23 cellular contexts compared by ENCODE assay signal in genomic region chr19:292281-292884, GRCh38. TPM values are rescaled to one million over a fixed set of nuclear protein-coding genes. Genes with fewer than 3 reads are reported as not detected.
DNase-seq lines count a peak whose midpoint lies in the region; ATAC-seq and TF ChIP-seq lines count a peak whose summit lies in the region.
"Had no signal": no experiment of that assay in that cellular context is flagged by ENCODE, and none has a peak within 500 bp of the region (broad histone marks: within the 10 kb centered on the region; RNA-seq: fewer than 3 reads in every experiment).

No MANE protein-coding gene starts in this region.

- H3K27me3 Mint-ChIP-seq in Caco-2 (ENCODE audit: insufficient read depth, unreplicated experiment): no peaks in the 10 kb centered on the region
- H3K27me3 Mint-ChIP-seq in IgD-negative memory B cell: peaks cover 44% of the 10 kb centered on the region
- H3K27me3 Mint-ChIP-seq in endodermal cell (ENCODE audit: insufficient read depth): peaks cover 33% of the 10 kb centered on the region
- H3K27me3 Mint-ChIP-seq in activated CD8-positive, alpha-beta T cell treated with anti-CD3 and anti-CD28 coated beads for 36 hours: peaks cover 52% of the 10 kb centered on the region
- peaks cover 39% of the 10 kb centered on the region for H3K27me3 Mint-ChIP-seq in activated CD8-positive, alpha-beta T cell treated with anti-CD3 and anti-CD28 coated beads, Interleukin-2, amount 10 ng/mL, durations not matched to agents 7 days and 5 days (ENCODE audit: low read depth)

- WGBS in endodermal cell (ENCODE audit: insufficient coverage in 1 of 2, insufficient read length in 1 of 2), 2 experiments: 93 to 96% methylated on average over 5 to 15 of the region's 15 CpGs

- H3K4me1 Mint-ChIP-seq in Caco-2 (ENCODE audit: low read depth, unreplicated experiment) (no peaks in the 10 kb centered on the region), IgD-negative memory B cell (peaks cover 0 to 10% (median 1%) of the 10 kb centered on the region in 3 donors), endodermal cell (peaks cover 35% of the 10 kb centered on the region)
- H3K4me1 Mint-ChIP-seq in activated CD8-positive, alpha-beta T cell treated with anti-CD3 and anti-CD28 coated beads for 36 hours (ENCODE audit: low read depth): peaks cover 13% of the 10 kb centered on the region
- H3K4me1 Mint-ChIP-seq in activated CD8-positive, alpha-beta T cell treated with anti-CD3 and anti-CD28 coated beads, Interleukin-2, amount 10 ng/mL, durations not matched to agents 7 days and 5 days (ENCODE audit: low read depth): peaks cover 2% of the 10 kb centered on the region

- POLR2A ChIA-PET in Caco-2 (lab: Charles Lee): no interaction called here
- POLR2A ChIA-PET in activated CD8-positive, alpha-beta T cell treated with anti-CD3 and anti-CD28 coated beads for 36 hours (lab: Charles Lee): no interaction called here
- POLR2A ChIA-PET in activated CD8-positive, alpha-beta T cell treated with anti-CD3 and anti-CD28 coated beads, Interleukin-2, amount 10 ng/mL, durations not matched to agents 7 days and 5 days (lab: Charles Lee): interaction anchor here (0.5 kb wide), 1 partner anchor 920 kb away, joined by 3 read pairs; no protein-coding TSS in a partner anchor

- TF ChIP-seq CTCF in Caco-2 (IDR thresholded peaks at IDR 0.05; ENCODE audit: insufficient read depth in 1 of 2, low read depth in 1 of 2, low read length in 1 of 2, severe bottlenecking in 1 of 2, unreplicated experiment in 1 of 2) (no peak), endodermal cell (conservative IDR thresholded peaks at IDR 0.05) (no peak)
- TF ChIP-seq CTCF in activated CD8-positive, alpha-beta T cell treated with anti-CD3 and anti-CD28 coated beads for 36 hours (IDR thresholded peaks at IDR 0.05): no peak

- no peak overlapping the region for H3K4me3 ChIP-seq in Caco-2 (ENCODE audit: low read depth, low read length)
- H3K4me3 ChIP-seq in endodermal cell (ENCODE audit: low read length): no peak overlapping the region
- H3K4me3 ChIP-seq: GM23248, thoracic aorta had no signal

- no peaks in the 10 kb centered on the region for H3K36me3 ChIP-seq in Caco-2 (ENCODE audit: control insufficient read depth, insufficient read depth, low read length)
- H3K36me3 ChIP-seq in endodermal cell (ENCODE audit: control insufficient read depth, insufficient read depth, low read length): no peaks in the 10 kb centered on the region
- H3K36me3 ChIP-seq: thoracic aorta had no signal

- H3K36me3 Mint-ChIP-seq in Caco-2 (ENCODE audit: insufficient read depth, unreplicated experiment) (peaks cover 13% of the 10 kb centered on the region), IgD-negative memory B cell (no peaks in the 10 kb centered on the region), endodermal cell (ENCODE audit: low read depth) (peaks cover 5% of the 10 kb centered on the region)
- no peaks in the 10 kb centered on the region for H3K36me3 Mint-ChIP-seq in activated CD8-positive, alpha-beta T cell treated with anti-CD3 and anti-CD28 coated beads for 36 hours (ENCODE audit: low read depth)
- no peaks in the 10 kb centered on the region for H3K36me3 Mint-ChIP-seq in activated CD8-positive, alpha-beta T cell treated with anti-CD3 and anti-CD28 coated beads, Interleukin-2, amount 10 ng/mL, durations not matched to agents 7 days and 5 days (ENCODE audit: low read depth)
- H3K36me3 Mint-ChIP-seq: activated naive CD8-positive, alpha-beta T cell treated with anti-CD3 and anti-CD28 coated beads for 36 hours; CD4-positive, CD25-positive, alpha-beta regulatory T cell; memory B cell; stimulated activated naive B cell treated with anti-CD40 and anti-IgM and Interleukin-4, amounts not matched to agents 10 μg/mL and 1 μg/mL and 100 μg/mL, for 72 hours had no signal

- H3K27me3 ChIP-seq in Caco-2 (replicated peaks; ENCODE audit: control insufficient read depth, insufficient read depth, low read length): no peaks in the 10 kb centered on the region
- peaks cover 9% of the 10 kb centered on the region for H3K27me3 ChIP-seq in endodermal cell (ENCODE audit: control insufficient read depth, insufficient read depth, low read length, poor library complexity, severe bottlenecking)

- peaks cover 34% of the 10 kb centered on the region for H3K4me1 ChIP-seq in Caco-2
- peaks cover 7% of the 10 kb centered on the region for H3K4me1 ChIP-seq in endodermal cell (ENCODE audit: control insufficient read depth, insufficient read depth, low read length)

- no peak overlapping the region for H3K9ac ChIP-seq in endodermal cell (ENCODE audit: extremely low read depth, low read length, poor library complexity, severe bottlenecking)
- H3K9ac ChIP-seq: GM23248 had no signal

- H3K9me3 Mint-ChIP-seq in Caco-2 (ENCODE audit: unreplicated experiment) (no peaks in the 10 kb centered on the region), IgD-negative memory B cell (no peaks in the 10 kb centered on the region), endodermal cell (no peaks in the 10 kb centered on the region)
- no peaks in the 10 kb centered on the region for H3K9me3 Mint-ChIP-seq in activated CD8-positive, alpha-beta T cell treated with anti-CD3 and anti-CD28 coated beads for 36 hours
- no peaks in the 10 kb centered on the region for H3K9me3 Mint-ChIP-seq in activated CD8-positive, alpha-beta T cell treated with anti-CD3 and anti-CD28 coated beads, Interleukin-2, amount 10 ng/mL, durations not matched to agents 7 days and 5 days (ENCODE audit: insufficient read depth)
- H3K9me3 Mint-ChIP-seq: activated naive CD8-positive, alpha-beta T cell treated with anti-CD3 and anti-CD28 coated beads for 36 hours; memory B cell; stimulated activated naive B cell treated with anti-CD40 and anti-IgM and Interleukin-4, amounts not matched to agents 10 μg/mL and 1 μg/mL and 100 μg/mL, for 72 hours had no signal

- H3K27ac ChIP-seq in endodermal cell (ENCODE audit: low read depth, low read length): no peak overlapping the region
- H3K27ac ChIP-seq: GM23248, SK-N-MC, thoracic aorta, VCaP had no signal

- H3K9me3 ChIP-seq in Caco-2 (no peaks in the 10 kb centered on the region), endodermal cell (ENCODE audit: control insufficient read depth, low read length) (no peaks in the 10 kb centered on the region)
- H3K9me3 ChIP-seq: thoracic aorta had no signal

- ATAC-seq in GM21367 (IDR thresholded peaks at IDR 0.05; ENCODE audit: unreplicated experiment): no peak
- ATAC-seq in activated CD8-positive, alpha-beta T cell treated with anti-CD3 and anti-CD28 coated beads for 36 hours: no peak
- ATAC-seq in activated CD8-positive, alpha-beta T cell treated with anti-CD3 and anti-CD28 coated beads, Interleukin-2, amount 10 ng/mL, durations not matched to agents 7 days and 5 days: no peak
- ATAC-seq: stimulated activated naive B cell treated with anti-CD40 and anti-IgM and Interleukin-4, amounts not matched to agents 10 μg/mL and 1 μg/mL and 100 μg/mL, for 72 hours had no signal

- intact Hi-C loops in Caco-2 (cut with micrococcal nuclease; ENCODE audit: unreplicated experiment) (no loop called here), posterior vena cava (cut with DNase I) (no loop called here)
- intact Hi-C loops in activated CD8-positive, alpha-beta T cell treated with anti-CD3 and anti-CD28 coated beads for 36 hours (cut with micrococcal nuclease): no loop called here

- BruUV-seq in Caco-2 (replicated peaks; lab: Mats Ljungman, UMichigan): no TSS peak

- H3K27ac Mint-ChIP-seq in Caco-2 (ENCODE audit: unreplicated experiment) (no peak overlapping the region), IgD-negative memory B cell (peak overlapping the region in 2 of 3 donors; percentile 59 to 85), endodermal cell (no peak overlapping the region)
- no peak overlapping the region for H3K27ac Mint-ChIP-seq in activated CD8-positive, alpha-beta T cell treated with anti-CD3 and anti-CD28 coated beads for 36 hours
- no peak overlapping the region for H3K27ac Mint-ChIP-seq in activated CD8-positive, alpha-beta T cell treated with anti-CD3 and anti-CD28 coated beads, Interleukin-2, amount 10 ng/mL, durations not matched to agents 7 days and 5 days
- H3K27ac Mint-ChIP-seq: activated naive CD8-positive, alpha-beta T cell treated with anti-CD3 and anti-CD28 coated beads for 36 hours; memory B cell; stimulated activated naive B cell treated with anti-CD40 and anti-IgM and Interleukin-4, amounts not matched to agents 10 μg/mL and 1 μg/mL and 100 μg/mL, for 72 hours had no signal

- DNase-seq in Caco-2 (no peak), endodermal cell (peak; percentile 54), posterior vena cava (ENCODE audit: low spot score) (peak; percentile 62), midbrain (lab: John Stamatoyannopoulos, UW) (no peak)
- DNase-seq in activated CD8-positive, alpha-beta T cell treated with anti-CD3 and anti-CD28 coated beads for 36 hours: no peak
- DNase-seq in activated CD8-positive, alpha-beta T cell treated with anti-CD3 and anti-CD28 coated beads, Interleukin-2, amount 10 ng/mL, durations not matched to agents 7 days and 5 days: no peak
- DNase-seq: activated CD4-positive, alpha-beta T cell treated with anti-CD3 and anti-CD28 coated beads for 48 hours; activated naive CD8-positive, alpha-beta T cell treated with anti-CD3 and anti-CD28 coated beads for 36 hours; CD4-positive, CD25-positive, alpha-beta regulatory T cell; foreskin melanocyte; NCI-H1092 treated with DMSO at 0.1 percent for 48 hours; NCI-H1930; NCI-H526 treated with DMSO at 0.1 percent for 48 hours; stimulated activated CD4-positive, alpha-beta T cell treated with anti-CD3 and anti-CD28 coated beads, Interleukin-4, amount 100 ng/mL, for 1 hour; stimulated activated naive B cell treated with anti-CD40 and anti-IgM and Interleukin-4, amounts not matched to agents 10 μg/mL and 1 μg/mL and 100 μg/mL, for 72 hours had no signal

- H3K4me3 Mint-ChIP-seq in Caco-2 (ENCODE audit: unreplicated experiment) (peak overlapping the region; percentile 49), IgD-negative memory B cell (peak overlapping the region in 1 of 4 donors; percentile 12), endodermal cell (no peak overlapping the region)
- no peak overlapping the region for H3K4me3 Mint-ChIP-seq in activated CD8-positive, alpha-beta T cell treated with anti-CD3 and anti-CD28 coated beads for 36 hours
- H3K4me3 Mint-ChIP-seq in activated CD8-positive, alpha-beta T cell treated with anti-CD3 and anti-CD28 coated beads, Interleukin-2, amount 10 ng/mL, durations not matched to agents 7 days and 5 days: no peak overlapping the region
- H3K4me3 Mint-ChIP-seq: activated naive CD8-positive, alpha-beta T cell treated with anti-CD3 and anti-CD28 coated beads for 36 hours; memory B cell had no signal

- CTCF ChIA-PET in Caco-2 (lab: Charles Lee): no interaction called here
- CTCF ChIA-PET in activated CD8-positive, alpha-beta T cell treated with anti-CD3 and anti-CD28 coated beads for 36 hours (lab: Charles Lee): no interaction called here
- CTCF ChIA-PET in activated CD8-positive, alpha-beta T cell treated with anti-CD3 and anti-CD28 coated beads, Interleukin-2, amount 10 ng/mL, durations not matched to agents 7 days and 5 days (lab: Charles Lee): interaction anchor here (2.0 kb wide), 1 partner anchor 218 kb away, joined by 5 read pairs; no protein-coding TSS in a partner anchor

RNA-seq across cellular contexts. Expression of gene PLPP2, which starts 1.2 kb away (rescaled TPM):
- 29.6 and 42.0 TPM in 2 replicates for total RNA-seq in Caco-2 (2022)
- 0.53 TPM for polyA plus RNA-seq in IgD-negative memory B cell
- 10 to 100 TPM; 49.9 to 56.9 TPM for total RNA-seq in endodermal cell
- polyA plus RNA-seq in endodermal cell (2013, experiment 1 of 2): 5.0 TPM
- 5.8 TPM for polyA plus RNA-seq in endodermal cell (2013, experiment 2 of 2)
- total RNA-seq in posterior vena cava: 1 to 10 TPM in 1 of 2 donors, under 1 TPM in 1; 0.83 to 4.5 TPM
- under 1 TPM in 1 of 2 experiments, not detected in 1; 0.36 TPM for total RNA-seq in activated CD8-positive, alpha-beta T cell treated with anti-CD3 and anti-CD28 coated beads for 36 hours
- not detected for total RNA-seq in activated CD8-positive, alpha-beta T cell treated with anti-CD3 and anti-CD28 coated beads, Interleukin-2, amount 10 ng/mL, durations not matched to agents 7 days and 5 days
- total RNA-seq: activated naive CD8-positive, alpha-beta T cell treated with anti-CD3 and anti-CD28 coated beads for 36 hours; LHCN-M2 had no signal

RNA-seq across cellular contexts. Expression of gene MIER2, which starts 52.2 kb away (rescaled TPM):
- total RNA-seq in Caco-2 (2022) (35.7 and 40.1 TPM in 2 replicates), endodermal cell (10 to 100 TPM; 50.5 to 51.3 TPM), posterior vena cava (10 to 100 TPM; 18.8 to 25.3 TPM)
- polyA plus RNA-seq in IgD-negative memory B cell: 7.5 TPM
- 42.8 TPM for polyA plus RNA-seq in endodermal cell (2013, experiment 1 of 2)
- polyA plus RNA-seq in endodermal cell (2013, experiment 2 of 2): 45.0 TPM
- total RNA-seq in activated CD8-positive, alpha-beta T cell treated with anti-CD3 and anti-CD28 coated beads for 36 hours: 10 to 100 TPM; 20.0 to 20.4 TPM
- 10 to 100 TPM; 21.6 to 23.1 TPM for total RNA-seq in activated CD8-positive, alpha-beta T cell treated with anti-CD3 and anti-CD28 coated beads, Interleukin-2, amount 10 ng/mL, durations not matched to agents 7 days and 5 days

Comparison
In these comparisons a context has a peak if more than half of its experiments do, and no peak if none do; other contexts are left out.
1. DNase-seq: peak in endodermal cell (single experiment) and posterior vena cava (single experiment); none in Caco-2 (0 of 2), activated CD8-positive, alpha-beta T cell treated with anti-CD3 and anti-CD28 coated beads for 36 hours (single experiment), activated CD8-positive, alpha-beta T cell treated with anti-CD3 and anti-CD28 coated beads, Interleukin-2, amount 10 ng/mL, durations not matched to agents 7 days and 5 days (single experiment) and midbrain (single experiment).
2. H3K27ac Mint-ChIP-seq: peak in IgD-negative memory B cell (2 of 3); none in Caco-2 (single experiment), endodermal cell (single experiment), activated CD8-positive, alpha-beta T cell treated with anti-CD3 and anti-CD28 coated beads for 36 hours (single experiment) and activated CD8-positive, alpha-beta T cell treated with anti-CD3 and anti-CD28 coated beads, Interleukin-2, amount 10 ng/mL, durations not matched to agents 7 days and 5 days (single experiment).